In the genomic region with DNA sequence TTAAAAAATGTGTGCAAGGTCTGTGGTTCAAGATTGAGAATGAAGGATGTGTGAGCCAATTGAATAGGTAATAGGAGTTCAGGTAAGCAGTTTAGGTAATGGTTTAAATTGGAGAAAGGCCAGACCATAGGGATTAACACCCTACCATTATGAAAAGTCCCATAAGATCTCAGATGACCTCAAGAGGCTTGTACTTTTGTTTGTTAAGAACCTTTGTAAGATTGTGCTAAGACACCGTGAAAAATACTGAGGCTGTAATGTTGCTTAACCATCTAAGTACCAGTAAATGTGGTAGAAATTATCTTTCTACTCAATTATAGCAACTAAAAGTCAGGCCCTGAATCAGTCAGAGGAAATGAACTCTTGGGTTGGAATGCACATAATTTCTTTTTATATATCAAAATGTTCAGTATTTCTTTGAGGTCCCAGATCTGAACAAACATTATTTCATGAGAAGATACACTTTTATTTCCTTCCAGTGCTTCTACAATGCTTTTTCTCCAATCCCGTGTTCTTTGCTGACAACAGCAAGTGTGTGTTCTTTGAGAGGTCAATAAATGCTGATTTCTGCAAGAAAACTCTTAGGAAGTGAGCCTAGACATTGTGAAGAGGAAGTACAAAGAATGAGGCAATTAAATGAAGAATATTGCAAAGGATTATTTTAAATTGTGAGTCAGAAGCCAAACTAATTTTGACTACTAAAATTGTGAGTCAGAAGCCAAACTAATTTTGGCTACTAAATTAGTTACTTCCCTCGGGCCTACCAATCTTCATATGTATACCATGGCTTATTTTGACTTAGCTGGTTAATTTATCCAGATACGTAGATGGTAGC, we compare ENCODE assay signal across 8 cellular contexts.
DNase-seq lines count a peak whose midpoint lies in the region; ATAC-seq and TF ChIP-seq lines count a peak whose summit lies in the region.

No MANE protein-coding gene starts in this region.

- H3K27ac ChIP-seq in cardiac muscle cell = peak overlapping the region; percentile 47
- no peak overlapping the region for H3K27ac ChIP-seq in upper lobe of right lung

- H3K36me3 ChIP-seq in cardiac muscle cell (no peaks in the 10 kb centered on the region), upper lobe of right lung (no peaks in the 10 kb centered on the region)

- H3K4me3 ChIP-seq in cardiac muscle cell (no peak overlapping the region), upper lobe of right lung (no peak overlapping the region)

- peaks cover 31% of the 10 kb centered on the region for H3K4me1 ChIP-seq in cardiac muscle cell (ENCODE audit: low read depth)
- H3K4me1 ChIP-seq in upper lobe of right lung = peaks cover 20% of the 10 kb centered on the region

- H3K9me3 ChIP-seq in cardiac muscle cell (ENCODE audit: low read depth) (no peaks in the 10 kb centered on the region), upper lobe of right lung (no peaks in the 10 kb centered on the region)

- ATAC-seq in SK-N-SH treated with all-trans-retinoic acid at 6 μM for 48 hours (peak; percentile 24), left ventricle myocardium superior (peak; percentile 48), upper lobe of right lung (peak; percentile 66), GM21717 (IDR thresholded peaks at IDR 0.05; ENCODE audit: unreplicated experiment) (no peak)

- TF ChIP-seq CTCF in cardiac muscle cell (IDR thresholded peaks at IDR 0.05; ENCODE audit: low read depth, low read length) (no peak), upper lobe of right lung (IDR thresholded peaks at IDR 0.05) (no peak)

- no peaks in the 10 kb centered on the region for H3K27me3 ChIP-seq in cardiac muscle cell
- no peaks in the 10 kb centered on the region for H3K27me3 ChIP-seq in upper lobe of right lung

- DNase-seq in cardiac muscle cell (ENCODE audit: low read depth in 1 of 2, low spot score in 1 of 2) (peak in 1 of 2 donors; percentile 45), cardiac septum (ENCODE audit: low spot score) (no peak), left ventricle myocardium superior (no peak), upper lobe of right lung (no peak), HuH-7 (ENCODE audit: low spot score) (no peak)
- DNase-seq in stimulated activated CD4-positive, alpha-beta T cell treated with anti-CD3 and anti-CD28 coated beads, Interleukin-1b, Interleukin-23, amount 100 ng/mL, for 48 hours = no peak

- intact Hi-C loops in cardiac septum (cut with DNase I) = loop anchor here (5.0 kb wide), 1 partner anchor 58 kb away; no protein-coding TSS in a partner anchor
- intact Hi-C loops in left ventricle myocardium superior (cut with micrococcal nuclease) = no loop called here
- intact Hi-C loops in upper lobe of right lung (cut with DNase I) = no loop called here

TF ChIP-seq in SK-N-SH treated with all-trans-retinoic acid at 6 μM for 48 hours, 23 proteins besides CTCF, POLR2A, EP300 and RAD21:
- TF ChIP-seq ZFP3 (CRISPR knock-in tag; IDR thresholded peaks at IDR 0.05) (no peak), ZNF8 (CRISPR knock-in tag; IDR thresholded peaks at IDR 0.05) (no peak), ISL1 (CRISPR knock-in tag; IDR thresholded peaks at IDR 0.05) (no peak), ESRRG (CRISPR knock-in tag; IDR thresholded peaks at IDR 0.05) (no peak), TOX (CRISPR knock-in tag; IDR thresholded peaks at IDR 0.05; ENCODE audit: borderline replicate concordance) (no peak), ZFP30 (CRISPR knock-in tag; IDR thresholded peaks at IDR 0.05) (no peak), RARB (CRISPR knock-in tag; IDR thresholded peaks at IDR 0.05) (no peak)
- TF ChIP-seq, protein P1, sequence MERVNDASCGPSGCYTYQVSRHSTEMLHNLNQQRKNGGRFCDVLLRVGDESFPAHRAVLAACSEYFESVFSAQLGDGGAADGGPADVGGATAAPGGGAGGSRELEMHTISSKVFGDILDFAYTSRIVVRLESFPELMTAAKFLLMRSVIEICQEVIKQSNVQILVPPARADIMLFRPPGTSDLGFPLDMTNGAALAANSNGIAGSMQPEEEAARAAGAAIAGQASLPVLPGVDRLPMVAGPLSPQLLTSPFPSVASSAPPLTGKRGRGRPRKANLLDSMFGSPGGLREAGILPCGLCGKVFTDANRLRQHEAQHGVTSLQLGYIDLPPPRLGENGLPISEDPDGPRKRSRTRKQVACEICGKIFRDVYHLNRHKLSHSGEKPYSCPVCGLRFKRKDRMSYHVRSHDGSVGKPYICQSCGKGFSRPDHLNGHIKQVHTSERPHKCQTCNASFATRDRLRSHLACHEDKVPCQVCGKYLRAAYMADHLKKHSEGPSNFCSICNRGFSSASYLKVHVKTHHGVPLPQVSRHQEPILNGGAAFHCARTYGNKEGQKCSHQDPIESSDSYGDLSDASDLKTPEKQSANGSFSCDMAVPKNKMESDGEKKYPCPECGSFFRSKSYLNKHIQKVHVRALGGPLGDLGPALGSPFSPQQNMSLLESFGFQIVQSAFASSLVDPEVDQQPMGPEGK (CRISPR knock-in tag; IDR thresholded peaks at IDR 0.05; ENCODE audit: borderline replicate concordance) = no peak
- TF ChIP-seq, protein P2, sequence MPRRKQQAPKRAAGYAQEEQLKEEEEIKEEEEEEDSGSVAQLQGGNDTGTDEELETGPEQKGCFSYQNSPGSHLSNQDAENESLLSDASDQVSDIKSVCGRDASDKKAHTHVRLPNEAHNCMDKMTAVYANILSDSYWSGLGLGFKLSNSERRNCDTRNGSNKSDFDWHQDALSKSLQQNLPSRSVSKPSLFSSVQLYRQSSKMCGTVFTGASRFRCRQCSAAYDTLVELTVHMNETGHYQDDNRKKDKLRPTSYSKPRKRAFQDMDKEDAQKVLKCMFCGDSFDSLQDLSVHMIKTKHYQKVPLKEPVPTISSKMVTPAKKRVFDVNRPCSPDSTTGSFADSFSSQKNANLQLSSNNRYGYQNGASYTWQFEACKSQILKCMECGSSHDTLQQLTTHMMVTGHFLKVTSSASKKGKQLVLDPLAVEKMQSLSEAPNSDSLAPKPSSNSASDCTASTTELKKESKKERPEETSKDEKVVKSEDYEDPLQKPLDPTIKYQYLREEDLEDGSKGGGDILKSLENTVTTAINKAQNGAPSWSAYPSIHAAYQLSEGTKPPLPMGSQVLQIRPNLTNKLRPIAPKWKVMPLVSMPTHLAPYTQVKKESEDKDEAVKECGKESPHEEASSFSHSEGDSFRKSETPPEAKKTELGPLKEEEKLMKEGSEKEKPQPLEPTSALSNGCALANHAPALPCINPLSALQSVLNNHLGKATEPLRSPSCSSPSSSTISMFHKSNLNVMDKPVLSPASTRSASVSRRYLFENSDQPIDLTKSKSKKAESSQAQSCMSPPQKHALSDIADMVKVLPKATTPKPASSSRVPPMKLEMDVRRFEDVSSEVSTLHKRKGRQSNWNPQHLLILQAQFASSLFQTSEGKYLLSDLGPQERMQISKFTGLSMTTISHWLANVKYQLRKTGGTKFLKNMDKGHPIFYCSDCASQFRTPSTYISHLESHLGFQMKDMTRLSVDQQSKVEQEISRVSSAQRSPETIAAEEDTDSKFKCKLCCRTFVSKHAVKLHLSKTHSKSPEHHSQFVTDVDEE (CRISPR knock-in tag; IDR thresholded peaks at IDR 0.05) = no peak
- TF ChIP-seq, protein P3, sequence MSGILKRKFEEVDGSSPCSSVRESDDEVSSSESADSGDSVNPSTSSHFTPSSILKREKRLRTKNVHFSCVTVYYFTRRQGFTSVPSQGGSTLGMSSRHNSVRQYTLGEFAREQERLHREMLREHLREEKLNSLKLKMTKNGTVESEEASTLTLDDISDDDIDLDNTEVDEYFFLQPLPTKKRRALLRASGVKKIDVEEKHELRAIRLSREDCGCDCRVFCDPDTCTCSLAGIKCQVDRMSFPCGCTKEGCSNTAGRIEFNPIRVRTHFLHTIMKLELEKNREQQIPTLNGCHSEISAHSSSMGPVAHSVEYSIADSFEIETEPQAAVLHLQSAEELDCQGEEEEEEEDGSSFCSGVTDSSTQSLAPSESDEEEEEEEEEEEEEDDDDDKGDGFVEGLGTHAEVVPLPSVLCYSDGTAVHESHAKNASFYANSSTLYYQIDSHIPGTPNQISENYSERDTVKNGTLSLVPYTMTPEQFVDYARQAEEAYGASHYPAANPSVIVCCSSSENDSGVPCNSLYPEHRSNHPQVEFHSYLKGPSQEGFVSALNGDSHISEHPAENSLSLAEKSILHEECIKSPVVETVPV (CRISPR knock-in tag; IDR thresholded peaks at IDR 0.05) = no peak
